ENCODE assay signal across 14 cellular contexts in the genomic region with DNA sequence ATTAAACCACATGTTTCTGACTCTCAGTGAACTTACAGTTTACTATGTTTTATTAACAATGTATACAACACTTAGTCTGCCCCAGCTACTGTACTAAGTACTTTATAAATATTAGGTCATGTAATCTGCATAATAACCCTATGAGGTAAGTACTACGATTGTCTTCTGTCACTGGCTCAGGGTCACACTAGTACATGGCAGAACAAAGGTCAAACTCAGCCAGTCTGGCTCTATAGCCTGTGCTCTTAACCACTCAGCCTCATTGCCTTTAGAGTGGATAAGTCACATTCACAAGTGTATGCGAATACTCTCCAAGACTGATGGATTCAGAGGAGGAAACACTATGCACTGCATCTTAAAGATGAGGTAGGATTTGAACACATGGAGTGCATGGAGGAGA.
"Had no signal": no experiment of that assay in that cellular context is flagged by ENCODE, and none has a peak within 500 bp of the region (broad histone marks: within the 10 kb centered on the region; RNA-seq: fewer than 3 reads in every experiment).

No MANE protein-coding gene starts in this region.

- H3K27me3 ChIP-seq: gastroesophageal sphincter, right atrium auricular region, sigmoid colon, testis had no signal

- H3K4me3 ChIP-seq: esophagus squamous epithelium, gastroesophageal sphincter, mucosa of descending colon, right atrium auricular region, sigmoid colon, skin epidermis, testis had no signal

- DNase-seq: esophagus squamous epithelium; foreskin fibroblast; glutamatergic neuron; immature natural killer cell; left colon; mammary epithelial cell; mucosa of descending colon; naive thymus-derived CD8-positive, alpha-beta T cell; sigmoid colon; stimulated activated CD4-positive, alpha-beta T cell treated with anti-CD3 and anti-CD28 coated beads, Interleukin-12 subunit alpha, Interleukin-12 subunit beta, amount 100 ng/mL, for 4 hours; testis had no signal

- H3K36me3 ChIP-seq: esophagus squamous epithelium, gastroesophageal sphincter, right atrium auricular region had no signal

- H3K9me3 ChIP-seq: esophagus squamous epithelium, gastroesophageal sphincter, mucosa of descending colon, right atrium auricular region, sigmoid colon, testis had no signal

- H3K27ac ChIP-seq: esophagus squamous epithelium, right atrium auricular region, skin epidermis, testis had no signal

- ATAC-seq: gastroesophageal sphincter; left colon; mucosa of descending colon; naive thymus-derived CD8-positive, alpha-beta T cell had no signal
